Comparison of ENCODE assay signal across 30 cellular contexts in genomic region chr1:7062346-7063061, GRCh38.
"Had no signal": no experiment of that assay in that cellular context is flagged by ENCODE, and none has a peak within 500 bp of the region (broad histone marks: within the 10 kb centered on the region; RNA-seq: fewer than 3 reads in every experiment).

No MANE protein-coding gene starts in this region.

- H3K9me3 ChIP-seq: left ventricle myocardium inferior, mucosa of descending colon, neutrophil, ovary, prostate gland, stomach, testis, thyroid gland, transverse colon, upper lobe of left lung, vagina had no signal

- H3K4me3 ChIP-seq: left ventricle myocardium inferior, mucosa of descending colon, ovary, prostate gland, skin epidermis, stomach, testis, thyroid gland, transverse colon, upper lobe of left lung, vagina had no signal

- H3K27ac ChIP-seq: left ventricle myocardium inferior, neutrophil, ovary, prostate gland, skin epidermis, stomach, testis, thyroid gland, transverse colon, upper lobe of left lung, vagina had no signal

- ATAC-seq: mucosa of descending colon; naive thymus-derived CD4-positive, alpha-beta T cell; natural killer cell treated with Interleukin-12 subunit alpha and Interleukin-12 subunit beta and Interleukin-15 and Interleukin-18, amount 100 ng/mL, for 72 hours; right cardiac atrium; sciatic nerve; stimulated activated naive B cell treated with anti-CD40 and anti-IgM and Interleukin-4, amounts not matched to agents 10 μg/mL and 1 μg/mL and 100 μg/mL, for 72 hours; stimulated activated naive CD8-positive, alpha-beta T cell treated with anti-CD3 and anti-CD28 coated beads, Interleukin-15, Interleukin-2, amounts not matched to agents 100 U/mL and 50 U/mL, for 24 hours had no signal

- H3K4me3 Mint-ChIP-seq: immature natural killer cell; memory B cell; naive thymus-derived CD4-positive, alpha-beta T cell; natural killer cell treated with Interleukin-12 subunit alpha and Interleukin-12 subunit beta and Interleukin-15 and Interleukin-18, amount 100 ng/mL, for 72 hours; neural crest cell; stimulated activated naive B cell treated with anti-CD40 and anti-IgM and Interleukin-4, amounts not matched to agents 10 μg/mL and 1 μg/mL and 100 μg/mL, for 72 hours had no signal

- DNase-seq: hypothalamus; immature natural killer cell; kidney; left ventricle myocardium inferior; midbrain; mucosa of descending colon; naive thymus-derived CD4-positive, alpha-beta T cell; occipital lobe; ovary; retina; right cardiac atrium; stimulated activated CD4-positive, alpha-beta T cell treated with anti-CD3 and anti-CD28 coated beads, Interleukin-12 subunit alpha, Interleukin-12 subunit beta, amount 100 ng/mL, for 4 hours; stimulated activated CD4-positive, alpha-beta T cell treated with anti-CD3 and anti-CD28 coated beads, Interleukin-15, amount 100 ng/mL, for 24 hours; stimulated activated CD4-positive, alpha-beta T cell treated with anti-CD3 and anti-CD28 coated beads, Interleukin-2, amount 100 ng/mL, for 24 hours; stimulated activated CD4-positive, alpha-beta T cell treated with anti-CD3 and anti-CD28 coated beads, Interleukin-4, amount 100 ng/mL, for 1 hour; stimulated activated naive B cell treated with anti-CD40 and anti-IgM and Interleukin-4, amounts not matched to agents 10 μg/mL and 1 μg/mL and 100 μg/mL, for 72 hours; stimulated activated naive CD8-positive, alpha-beta T cell treated with anti-CD3 and anti-CD28 coated beads, Interleukin-15, Interleukin-2, amounts not matched to agents 100 U/mL and 50 U/mL, for 24 hours; stomach; testis; thyroid gland; transverse colon; upper lobe of left lung had no signal

- H3K4me1 Mint-ChIP-seq: immature natural killer cell; memory B cell; neural crest cell; stimulated activated naive B cell treated with anti-CD40 and anti-IgM and Interleukin-4, amounts not matched to agents 10 μg/mL and 1 μg/mL and 100 μg/mL, for 72 hours had no signal

- H3K36me3 ChIP-seq: left ventricle myocardium inferior, neutrophil, ovary, prostate gland, stomach, thyroid gland, transverse colon, upper lobe of left lung, vagina had no signal

- H3K9me3 Mint-ChIP-seq: immature natural killer cell; natural killer cell treated with Interleukin-12 subunit alpha and Interleukin-12 subunit beta and Interleukin-15 and Interleukin-18, amount 100 ng/mL, for 72 hours; neural crest cell had no signal

- H3K27me3 ChIP-seq: neutrophil, ovary, testis, thyroid gland, transverse colon, upper lobe of left lung, vagina had no signal

- H3K4me1 ChIP-seq: left ventricle myocardium inferior, prostate gland, stomach, testis, thyroid gland, transverse colon, upper lobe of left lung, vagina had no signal

- H3K36me3 Mint-ChIP-seq: immature natural killer cell; memory B cell; naive thymus-derived CD4-positive, alpha-beta T cell; natural killer cell treated with Interleukin-12 subunit alpha and Interleukin-12 subunit beta and Interleukin-15 and Interleukin-18, amount 100 ng/mL, for 72 hours; stimulated activated naive B cell treated with anti-CD40 and anti-IgM and Interleukin-4, amounts not matched to agents 10 μg/mL and 1 μg/mL and 100 μg/mL, for 72 hours had no signal

- H3K27ac Mint-ChIP-seq: immature natural killer cell; memory B cell; natural killer cell treated with Interleukin-12 subunit alpha and Interleukin-12 subunit beta and Interleukin-15 and Interleukin-18, amount 100 ng/mL, for 72 hours; stimulated activated naive B cell treated with anti-CD40 and anti-IgM and Interleukin-4, amounts not matched to agents 10 μg/mL and 1 μg/mL and 100 μg/mL, for 72 hours had no signal
